In genomic region chr14:61434315-61434714, GRCh38 we compare ENCODE assay signal across 24 cellular contexts.
DNase-seq lines count a peak whose midpoint lies in the region; ATAC-seq, FAIRE-seq and TF ChIP-seq lines count a peak whose summit lies in the region.
"Had no signal": no experiment of that assay in that cellular context is flagged by ENCODE, and none has a peak within 500 bp of the region (broad histone marks: within the 10 kb centered on the region; RNA-seq: fewer than 3 reads in every experiment).

No MANE protein-coding gene starts in this region.

- H3K4me1 ChIP-seq in HepG2 (ENCODE audit: insufficient read depth, low read length) (peaks cover 10% of the 10 kb centered on the region), right lobe of liver (peaks cover 0 to 12% (median 0%) of the 10 kb centered on the region in 4 donors)

- TF ChIP-seq POLR2A in HepG2 (IDR thresholded peaks at IDR 0.05; ENCODE audit: insufficient read depth in 1 of 2, low read depth in 2 of 2, low read length in 2 of 2) (no peak), right lobe of liver (IDR thresholded peaks at IDR 0.05) (no peak)

- FAIRE-seq in HepG2 (lab: Jason Lieb, UNC) = no peak
- FAIRE-seq: RCC 7860 had no signal

- 28% methylated on average over 3 of the region's 3 CpGs for WGBS in HepG2 (ENCODE audit: low lambda C conversion rate)
- 70% methylated on average over 3 of the region's 3 CpGs for whole genome bisulfite sequencing in right lobe of liver (ENCODE audit: insufficient coverage, low coverage, low lambda C conversion rate, missing lambda C conversion rate)

- BruUV-seq in HepG2 (replicated peaks; lab: Mats Ljungman, UMichigan) = no TSS peak

- in situ Hi-C loops in HepG2 (cut with HindIII; ENCODE audit: extremely low pct_ligation_motif_present, low pct_unique_long_range_greater_than_20kb) = no loop called here
- in situ Hi-C loops in astrocyte of the spinal cord (cut with HindIII; ENCODE audit: low sequenced_read_pairs) = no loop called here

- intact Hi-C loops in HepG2 (cut with micrococcal nuclease; ENCODE audit: unreplicated experiment) = no loop called here
- intact Hi-C loops in right lobe of liver (cut with DNase I) = no loop called here

- no peak overlapping the region for H3K9ac ChIP-seq in HepG2 (ENCODE audit: insufficient read depth, low read depth, low read length)
- H3K9ac ChIP-seq: neural progenitor cell had no signal

- H3K27ac ChIP-seq in HepG2 (ENCODE audit: extremely low read length, insufficient read depth, low read length) = no peak overlapping the region
- H3K27ac ChIP-seq in right lobe of liver = no peak overlapping the region
- peak overlapping the region; percentile 100 for H3K27ac ChIP-seq in KOPT-K1 (ENCODE audit: low read depth, low read length, poor library complexity, severe bottlenecking)
- H3K27ac ChIP-seq: cardiac muscle cell, dorsolateral prefrontal cortex, epithelial cell of prostate, left lung, neural progenitor cell, SK-N-MC, upper lobe of right lung had no signal

- no peak for DNase-seq in HepG2 (ENCODE audit: low spot score)
- DNase-seq in right lobe of liver = no peak
- DNase-seq in astrocyte of the spinal cord (ENCODE audit: low read depth, low spot score) = peak; percentile 8
- DNase-seq in stimulated activated naive CD8-positive, alpha-beta T cell treated with anti-CD3 and anti-CD28 coated beads, Interleukin-15, amount 100 ng/mL, for 72 hours = no peak
- no peak for DNase-seq in stimulated activated CD4-positive, alpha-beta T cell treated with anti-CD3 and anti-CD28 coated beads, Interleukin-4, amount 100 ng/mL, for 4 hours
- no peak for DNase-seq in stimulated activated CD4-positive, alpha-beta T cell treated with anti-CD3 and anti-CD28 coated beads, Interleukin-15, amount 100 ng/mL, for 24 hours
- DNase-seq: activated T-cell treated with anti-CD3 and anti-CD28 coated beads for 4 hours; Caco-2; dorsolateral prefrontal cortex; HCEC 1CT; heart right ventricle; left lung; midbrain; NCI-H1105; NK-92 treated with Interleukin-12 subunit alpha and Interleukin-12 subunit beta, amount 100 ng/mL, for 24 hours; stimulated activated CD4-positive, alpha-beta T cell treated with anti-CD3 and anti-CD28 coated beads, Interleukin-4, amount 100 ng/mL, for 24 hours; upper lobe of right lung had no signal

- peak overlapping the region; percentile 95 to 99 for H3K27ac Mint-ChIP-seq in stimulated activated naive CD8-positive, alpha-beta T cell treated with anti-CD3 and anti-CD28 coated beads, Interleukin-15, amount 100 ng/mL, for 72 hours
- H3K27ac Mint-ChIP-seq: neural progenitor cell had no signal

- H3K27me3 ChIP-seq in HepG2 (ENCODE audit: control insufficient read depth in 1 of 2, insufficient read depth in 2 of 2, low read length in 2 of 2) (no peaks in the 10 kb centered on the region), right lobe of liver (no peaks in the 10 kb centered on the region)
- H3K27me3 ChIP-seq: cardiac muscle cell, heart right ventricle, left lung, neural progenitor cell, upper lobe of right lung had no signal

- no peaks in the 10 kb centered on the region for H3K27me3 Mint-ChIP-seq in stimulated activated naive CD8-positive, alpha-beta T cell treated with anti-CD3 and anti-CD28 coated beads, Interleukin-15, amount 100 ng/mL, for 72 hours

- CTCF ChIA-PET in HepG2 (lab: Yijun Ruan, JAX; ENCODE audit: low intra/inter-chr PET ratio, low total read pairs) = no interaction called here

- no peaks in the 10 kb centered on the region for H3K36me3 ChIP-seq in HepG2 (replicated peaks in 1 of 2; ENCODE audit: control insufficient read depth in 1 of 2, insufficient read depth in 2 of 2, low read length in 2 of 2)
- H3K36me3 ChIP-seq in right lobe of liver = no peaks in the 10 kb centered on the region
- H3K36me3 ChIP-seq in KOPT-K1 (ENCODE audit: insufficient read depth, low read length) = peaks cover 5% of the 10 kb centered on the region; the same call in 1 of the 2 replicates
- H3K36me3 ChIP-seq: cardiac muscle cell, heart right ventricle, left lung, neural progenitor cell, upper lobe of right lung had no signal

- POLR2A ChIA-PET in HepG2 (lab: Yijun Ruan, JAX) = no interaction called here

- TF ChIP-seq EP300 in HepG2 (IDR thresholded peaks at IDR 0.05; ENCODE audit: low read depth in 2 of 2, low read length in 2 of 2) (no peak), HepG2 (CRISPR knock-in tag; IDR thresholded peaks at IDR 0.05; ENCODE audit: borderline replicate concordance) (no peak)

- H3K79me2 ChIP-seq in HepG2 (ENCODE audit: insufficient read depth, low read length) = no peaks in the 10 kb centered on the region

- peak overlapping the region; percentile 62 to 77 for H3K4me3 Mint-ChIP-seq in stimulated activated naive CD8-positive, alpha-beta T cell treated with anti-CD3 and anti-CD28 coated beads, Interleukin-15, amount 100 ng/mL, for 72 hours
- H3K4me3 Mint-ChIP-seq: neural progenitor cell had no signal

- no peak for TF ChIP-seq CTCF in HepG2 (CRISPR knock-in tag; IDR thresholded peaks at IDR 0.05)
- no peak for TF ChIP-seq CTCF in right lobe of liver (IDR thresholded peaks at IDR 0.05)
- no peak for TF ChIP-seq CTCF in astrocyte of the spinal cord (IDR thresholded peaks at IDR 0.05; ENCODE audit: low read depth, low read length)

- no peak for TF ChIP-seq RAD21 in HepG2 (CRISPR knock-in tag; IDR thresholded peaks at IDR 0.05)

- ATAC-seq in HepG2 = no peak
- ATAC-seq in right lobe of liver = no peak
- ATAC-seq in stimulated activated naive CD8-positive, alpha-beta T cell treated with anti-CD3 and anti-CD28 coated beads, Interleukin-15, amount 100 ng/mL, for 72 hours = no peak
- ATAC-seq: heart right ventricle, left lung, upper lobe of right lung had no signal

- H3K4me3 ChIP-seq in HepG2 (replicated peaks in 1 of 3; ENCODE audit: insufficient read depth in 1 of 3, low read depth in 2 of 3, low read length in 3 of 3) (no peak overlapping the region), right lobe of liver (no peak overlapping the region), astrocyte of the spinal cord (ENCODE audit: low read depth, low read length) (no peak overlapping the region)
- H3K4me3 ChIP-seq: cardiac muscle cell, dorsolateral prefrontal cortex, heart right ventricle, left lung, neural progenitor cell, SK-N-MC, smooth muscle cell, upper lobe of right lung had no signal

- H2AFZ ChIP-seq in HepG2 (ENCODE audit: low read length) = no peak overlapping the region
- H2AFZ ChIP-seq: neural progenitor cell had no signal

- no peaks in the 10 kb centered on the region for H4K20me1 ChIP-seq in HepG2 (ENCODE audit: insufficient read depth, low read length)

- no peak overlapping the region for H3K4me2 ChIP-seq in HepG2 (ENCODE audit: low read depth, low read length)
- H3K4me2 ChIP-seq: neural progenitor cell, smooth muscle cell had no signal

- H3K9me3 ChIP-seq in HepG2 (ENCODE audit: low read length) (no peaks in the 10 kb centered on the region), right lobe of liver (no peaks in the 10 kb centered on the region), KOPT-K1 (ENCODE audit: insufficient read depth, low read length, poor library complexity, severe bottlenecking) (peaks cover 16% of the 10 kb centered on the region)
- H3K9me3 ChIP-seq: Caco-2, left lung, upper lobe of right lung had no signal

- H3K4me1 Mint-ChIP-seq in stimulated activated naive CD8-positive, alpha-beta T cell treated with anti-CD3 and anti-CD28 coated beads, Interleukin-15, amount 100 ng/mL, for 72 hours = peaks cover 100% of the 10 kb centered on the region

- H3K9me3 Mint-ChIP-seq in stimulated activated naive CD8-positive, alpha-beta T cell treated with anti-CD3 and anti-CD28 coated beads, Interleukin-15, amount 100 ng/mL, for 72 hours = no peaks in the 10 kb centered on the region
- H3K9me3 Mint-ChIP-seq: neural progenitor cell had no signal

TF ChIP-seq in HepG2, 621 proteins besides CTCF, POLR2A, EP300 and RAD21:
- TF ChIP-seq ATF7 (IDR thresholded peaks at IDR 0.05) (peak; percentile 45), ATF7 (CRISPR knock-in tag; IDR thresholded peaks at IDR 0.05) (no peak), RBM22 (optimal IDR thresholded peaks at IDR 0.05; ENCODE audit: low read length) (no peak), CREB1 (IDR thresholded peaks at IDR 0.05) (0 out of 2 replicates have a peak, but pooled peaks have one; percentile 24), CREB1 (CRISPR knock-in tag; IDR thresholded peaks at IDR 0.05) (no peak)
